Comparison of ENCODE assay signal across 8 cellular contexts in the genomic region with DNA sequence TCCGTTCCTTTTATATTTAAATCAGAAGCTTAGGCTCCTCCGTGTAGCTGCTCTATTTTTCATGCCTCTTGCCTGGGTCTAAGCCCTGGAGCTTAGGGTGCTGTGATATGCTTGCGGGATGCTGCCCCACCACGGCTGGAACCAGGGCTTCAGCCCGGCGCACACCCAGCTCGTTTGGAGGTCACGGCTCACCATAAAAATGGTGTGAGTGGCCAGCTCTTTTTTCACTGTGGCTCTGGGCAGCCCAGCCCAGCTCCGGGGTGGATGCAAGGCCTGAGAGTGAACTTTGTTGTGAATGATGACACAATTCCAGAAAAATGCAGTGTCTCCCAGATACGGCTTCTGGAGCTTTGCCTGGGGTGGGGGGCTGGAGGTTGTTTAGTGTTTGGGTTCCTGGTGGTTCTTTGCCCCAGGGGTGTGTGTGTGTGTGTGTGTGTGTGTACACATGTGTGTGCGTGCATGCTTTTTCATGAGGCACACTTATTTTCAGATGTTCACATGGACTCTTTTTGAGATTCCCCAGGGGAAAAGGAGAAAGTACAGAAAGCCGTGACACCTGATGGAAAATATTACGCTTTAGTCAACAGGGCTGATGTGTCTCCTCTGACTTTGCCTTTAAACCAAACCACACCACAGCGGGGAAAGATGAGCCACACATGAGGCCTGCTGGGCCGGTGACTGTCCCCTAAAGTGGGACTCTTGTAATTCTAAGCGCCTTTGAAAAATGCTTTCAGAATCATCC. TPM values are rescaled to one million over a fixed set of nuclear protein-coding genes. Genes with fewer than 3 reads are reported as not detected.
DNase-seq lines count a peak whose midpoint lies in the region; ATAC-seq, FAIRE-seq and TF ChIP-seq lines count a peak whose summit lies in the region.

No MANE protein-coding gene starts in this region.

- H3K27me3 ChIP-seq in HUES6 (ENCODE audit: control insufficient read depth, insufficient read depth, low read length) (peaks cover 16% of the 10 kb centered on the region; the same call in 1 of the 2 replicates), ascending aorta (no peaks in the 10 kb centered on the region), smooth muscle cell (ENCODE audit: low read depth) (no peaks in the 10 kb centered on the region)

- peaks cover 62% of the 10 kb centered on the region for H4K20me1 ChIP-seq in smooth muscle cell (ENCODE audit: low read depth)

- 6% methylated on average over 16 of the region's 16 CpGs for whole genome bisulfite sequencing in smooth muscle cell (ENCODE audit: low lambda C conversion rate)

- intact Hi-C loops in ascending aorta (cut with DNase I) = loop anchor here (2.0 to 5.0 kb wide), 3 partner anchors 17 to 119 kb away; no protein-coding TSS in a partner anchor

- H3K27ac ChIP-seq in HUES6 (ENCODE audit: low read depth, low read length) (no peak overlapping the region), ascending aorta (peak overlapping the region; percentile 95 to 97), smooth muscle cell (ENCODE audit: low read depth) (peak overlapping the region; percentile 94)

- TF ChIP-seq CTCF in ascending aorta (IDR thresholded peaks at IDR 0.05) = peak in 2 of 3 experiments; percentile 14 to 17
- TF ChIP-seq CTCF in smooth muscle cell (IDR thresholded peaks at IDR 0.05; ENCODE audit: borderline replicate concordance, insufficient read depth, poor library complexity, severe bottlenecking) = no peak

- H3F3A ChIP-seq in smooth muscle cell (ENCODE audit: low read depth) = peaks cover 49% of the 10 kb centered on the region

- DNase-seq in A172 (ENCODE audit: low spot score) (peak; percentile 93), ascending aorta (ENCODE audit: low spot score in 2 of 2) (peak; percentile 47 to 90), iris pigment epithelial cell (ENCODE audit: low read depth) (peak; percentile 98), smooth muscle cell (lab: John Stamatoyannopoulos, UW; ENCODE audit: unreplicated experiment) (peak; percentile 46), NCI-H748 treated with DMSO at 0.1 percent for 48 hours (lab: John Stamatoyannopoulos, UW) (no peak), frontal cortex (ENCODE audit: low spot score in 2 of 2) (no peak)

- peak overlapping the region; percentile 68 for H3K4me2 ChIP-seq in smooth muscle cell

- H3K9ac ChIP-seq in HUES6 (ENCODE audit: low read length) (peak overlapping the region; percentile 8), smooth muscle cell (ENCODE audit: low read depth) (peak overlapping the region; percentile 65)

- TF ChIP-seq POLR2A in GM18505 (IDR thresholded peaks at IDR 0.05; ENCODE audit: borderline replicate concordance, extremely low read depth, insufficient read depth, insufficient read length) = no peak

- no peak for FAIRE-seq in frontal cortex (lab: Jason Lieb, UNC)

- H3K9me3 ChIP-seq in HUES6 (ENCODE audit: control insufficient read depth, insufficient read depth, low read depth, low read length) (no peaks in the 10 kb centered on the region), ascending aorta (no peaks in the 10 kb centered on the region), smooth muscle cell (replicated peaks; ENCODE audit: low read depth) (no peaks in the 10 kb centered on the region)

- peaks cover 46% of the 10 kb centered on the region for H3K4me1 ChIP-seq in HUES6 (ENCODE audit: control insufficient read depth, insufficient read depth, low read length)
- H3K4me1 ChIP-seq in ascending aorta = peaks cover 27 to 64% of the 10 kb centered on the region in 2 donors
- H3K4me1 ChIP-seq in smooth muscle cell (ENCODE audit: low read depth) = peaks cover 23% of the 10 kb centered on the region

- H3K36me3 ChIP-seq in HUES6 (ENCODE audit: control insufficient read depth, insufficient read depth, low read length) = no peaks in the 10 kb centered on the region
- H3K36me3 ChIP-seq in ascending aorta = no peaks in the 10 kb centered on the region
- H3K36me3 ChIP-seq in smooth muscle cell (ENCODE audit: low read depth) = no peaks in the 10 kb centered on the region

- ATAC-seq in GM18505 (IDR thresholded peaks at IDR 0.05; ENCODE audit: unreplicated experiment) = no peak

- H2AFZ ChIP-seq in smooth muscle cell (ENCODE audit: low read depth) = no peak overlapping the region

- no peak overlapping the region for H3K4me3 ChIP-seq in HUES6 (ENCODE audit: low read depth, low read length)
- peak overlapping the region in 1 of 2 donors; percentile 33 for H3K4me3 ChIP-seq in ascending aorta
- H3K4me3 ChIP-seq in smooth muscle cell = no peak overlapping the region

- H3K79me2 ChIP-seq in smooth muscle cell (ENCODE audit: low read depth) = peaks cover 7% of the 10 kb centered on the region

RNA-seq across cellular contexts. Expression of gene GRK5, which starts 46.2 kb away (rescaled TPM):
- 12.2 and 13.0 TPM in 2 replicates for total RNA-seq in A172 (2014; rRNA removed; shearing (Covaris generic))
- 75.5 TPM for total RNA-seq in ascending aorta
- 5.2 and 7.0 TPM in 2 replicates for total RNA-seq in smooth muscle cell
- 4.4 and 5.0 TPM in 2 replicates for polyA plus RNA-seq in smooth muscle cell
- 11.4 TPM for total RNA-seq in frontal cortex

Comparison
In these comparisons a context has a peak if more than half of its experiments do, and no peak if none do; other contexts are left out.
1. DNase-seq: peak in A172 (single experiment), ascending aorta (2 of 2), iris pigment epithelial cell (single experiment) and smooth muscle cell (single experiment); none in NCI-H748 treated with DMSO at 0.1 percent for 48 hours (single experiment) and frontal cortex (0 of 2).